ENCODE assay signal across 14 cellular contexts in genomic region chr17:20228410-20228809, GRCh38.
DNase-seq lines count a peak whose midpoint lies in the region; TF ChIP-seq lines count a peak whose summit lies in the region.
"Had no signal": no experiment of that assay in that cellular context is flagged by ENCODE, and none has a peak within 500 bp of the region (broad histone marks: within the 10 kb centered on the region; RNA-seq: fewer than 3 reads in every experiment).

No MANE protein-coding gene starts in this region.

- no peak for DNase-seq in HFFc6
- DNase-seq in superior temporal gyrus (ENCODE audit: extremely low spot score), result peak; percentile 47
- no peak for DNase-seq in D341Med (ENCODE audit: low spot score)
- DNase-seq in H4 (ENCODE audit: low spot score), result no peak
- DNase-seq in GDM1 (lab: John Stamatoyannopoulos, UW), result no peak
- DNase-seq: ACHN; CD4-positive, alpha-beta memory T cell; HCEC 1CT; NCI-H146; NCI-H69; NK-92 treated with Interleukin-12 subunit alpha and Interleukin-12 subunit beta, amount 100 ng/mL, for 24 hours had no signal

- no peaks in the 10 kb centered on the region; the same call in none of the 2 replicates for H3K27me3 Mint-ChIP-seq in HFFc6 (ENCODE audit: insufficient read depth)
- H3K27me3 Mint-ChIP-seq: B cell; CD4-positive, alpha-beta memory T cell had no signal

- no peaks in the 10 kb centered on the region for H3K27me3 ChIP-seq in layer of hippocampus (ENCODE audit: control insufficient read depth, insufficient read depth, low read length)

- H3K4me3 Mint-ChIP-seq in HFFc6, result no peak overlapping the region
- H3K4me3 Mint-ChIP-seq: B cell; CD4-positive, alpha-beta memory T cell had no signal

- no peak for TF ChIP-seq CTCF in HFFc6 (IDR thresholded peaks at IDR 0.05)

- H3K27ac ChIP-seq in angular gyrus (ENCODE audit: low read depth, low read length) (peak overlapping the region; percentile 42), layer of hippocampus (ENCODE audit: low read depth, low read length) (peak overlapping the region; percentile 6)

- peaks cover 69% of the 10 kb centered on the region for H3K4me1 Mint-ChIP-seq in HFFc6 (ENCODE audit: low read depth)
- H3K4me1 Mint-ChIP-seq: B cell had no signal

- no peaks in the 10 kb centered on the region for H3K36me3 Mint-ChIP-seq in HFFc6 (ENCODE audit: low read depth)

- no peaks in the 10 kb centered on the region for H3K9me3 Mint-ChIP-seq in HFFc6

- peak overlapping the region; percentile 42 for H3K27ac Mint-ChIP-seq in HFFc6
- H3K27ac Mint-ChIP-seq: B cell had no signal
